ENCODE assay signal across 9 cellular contexts in genomic region chr15:31004220-31004733, GRCh38. TPM values are rescaled to one million over a fixed set of nuclear protein-coding genes. Genes with fewer than 3 reads are reported as not detected.
A peak's percentile ranks its signal among the peaks of the same experiment; 100 is the strongest.
DNase-seq lines count a peak whose midpoint lies in the region; ATAC-seq, FAIRE-seq and TF ChIP-seq lines count a peak whose summit lies in the region.
"Had no signal": no experiment of that assay in that cellular context is flagged by ENCODE, and none has a peak within 500 bp of the region (broad histone marks: within the 10 kb centered on the region; RNA-seq: fewer than 3 reads in every experiment).

No MANE protein-coding gene starts in this region.

- TF ChIP-seq POLR2A in esophagus squamous epithelium (IDR thresholded peaks at IDR 0.05) = no peak

- peaks cover 32% of the 10 kb centered on the region for H3K27me3 Mint-ChIP-seq in activated naive CD8-positive, alpha-beta T cell treated with anti-CD3 and anti-CD28 coated beads, Interleukin-2, amount 10 ng/mL, durations not matched to agents 7 days and 5 days
- H3K27me3 Mint-ChIP-seq in activated naive CD8-positive, alpha-beta T cell treated with anti-CD3 and anti-CD28 coated beads for 36 hours = peaks cover 4% of the 10 kb centered on the region

- no peak for TF ChIP-seq CTCF in esophagus squamous epithelium (IDR thresholded peaks at IDR 0.05)
- TF ChIP-seq CTCF in D721Med (IDR thresholded peaks at IDR 0.05; ENCODE audit: insufficient read depth, missing control alignments) = no peak

- 27 to 39% methylated on average over 5 of the region's 5 CpGs for WGBS in esophagus squamous epithelium, 2 donors

- no peak overlapping the region for H3K27ac ChIP-seq in esophagus squamous epithelium

- H3K4me3 ChIP-seq in esophagus squamous epithelium = no peak overlapping the region

- intact Hi-C loops in esophagus squamous epithelium (cut with DNase I) = no loop called here

- POLR2A ChIA-PET in activated naive CD8-positive, alpha-beta T cell treated with anti-CD3 and anti-CD28 coated beads, Interleukin-2, amount 10 ng/mL, durations not matched to agents 7 days and 5 days (lab: Charles Lee) = interaction anchor here (1.5 to 4.2 kb wide), 2 partner anchors 10 to 13 kb away, joined by 9 to 25 read pairs; partner anchors contain the start of gene MTMR10

- no peaks in the 10 kb centered on the region for H3K36me3 ChIP-seq in esophagus squamous epithelium

- no peaks in the 10 kb centered on the region for H3K27me3 ChIP-seq in esophagus squamous epithelium

- peaks cover 0 to 50% (median 6%) of the 10 kb centered on the region in 3 donors for H3K4me1 ChIP-seq in esophagus squamous epithelium

- no peak for FAIRE-seq in D721Med (lab: Jason Lieb, UNC)

- peak overlapping the region; percentile 79 for H3K4me3 Mint-ChIP-seq in activated naive CD8-positive, alpha-beta T cell treated with anti-CD3 and anti-CD28 coated beads, Interleukin-2, amount 10 ng/mL, durations not matched to agents 7 days and 5 days
- no peak overlapping the region for H3K4me3 Mint-ChIP-seq in activated naive CD8-positive, alpha-beta T cell treated with anti-CD3 and anti-CD28 coated beads for 36 hours

- H3K36me3 Mint-ChIP-seq in activated naive CD8-positive, alpha-beta T cell treated with anti-CD3 and anti-CD28 coated beads, Interleukin-2, amount 10 ng/mL, durations not matched to agents 7 days and 5 days = peaks cover under 1% of the 10 kb centered on the region
- no peaks in the 10 kb centered on the region for H3K36me3 Mint-ChIP-seq in activated naive CD8-positive, alpha-beta T cell treated with anti-CD3 and anti-CD28 coated beads for 36 hours

- peak; percentile 86 for ATAC-seq in activated naive CD8-positive, alpha-beta T cell treated with anti-CD3 and anti-CD28 coated beads, Interleukin-2, amount 10 ng/mL, durations not matched to agents 7 days and 5 days (ENCODE audit: low read depth)
- peak; percentile 92 for ATAC-seq in HG02884 (IDR thresholded peaks at IDR 0.05; ENCODE audit: unreplicated experiment)

- DNase-seq in activated naive CD8-positive, alpha-beta T cell treated with anti-CD3 and anti-CD28 coated beads, Interleukin-2, amount 10 ng/mL, durations not matched to agents 7 days and 5 days = peak; percentile 41
- DNase-seq in activated naive CD8-positive, alpha-beta T cell treated with anti-CD3 and anti-CD28 coated beads for 36 hours = no peak
- DNase-seq in NOMO-1 treated with DMSO at 0.1 percent for 48 hours (lab: John Stamatoyannopoulos, UW; ENCODE audit: unreplicated experiment) (peak; percentile 98), iPS-NIHi11 (ENCODE audit: low spot score) (peak; percentile 52), esophagus squamous epithelium (lab: John Stamatoyannopoulos, UW) (no peak), nucleus accumbens (lab: John Stamatoyannopoulos, UW) (no peak), D721Med (ENCODE audit: insufficient read length, low spot score) (no peak)
- DNase-seq: DND-41 had no signal

- H3K9me3 Mint-ChIP-seq in activated naive CD8-positive, alpha-beta T cell treated with anti-CD3 and anti-CD28 coated beads, Interleukin-2, amount 10 ng/mL, durations not matched to agents 7 days and 5 days = peaks cover under 1% of the 10 kb centered on the region
- H3K9me3 Mint-ChIP-seq in activated naive CD8-positive, alpha-beta T cell treated with anti-CD3 and anti-CD28 coated beads for 36 hours = peaks cover under 1% of the 10 kb centered on the region

- no peaks in the 10 kb centered on the region for H3K9me3 ChIP-seq in esophagus squamous epithelium

- H3K4me1 Mint-ChIP-seq in activated naive CD8-positive, alpha-beta T cell treated with anti-CD3 and anti-CD28 coated beads, Interleukin-2, amount 10 ng/mL, durations not matched to agents 7 days and 5 days = peaks cover 21% of the 10 kb centered on the region
- H3K4me1 Mint-ChIP-seq in activated naive CD8-positive, alpha-beta T cell treated with anti-CD3 and anti-CD28 coated beads for 36 hours = peaks cover 13% of the 10 kb centered on the region

- H3K27ac Mint-ChIP-seq in activated naive CD8-positive, alpha-beta T cell treated with anti-CD3 and anti-CD28 coated beads, Interleukin-2, amount 10 ng/mL, durations not matched to agents 7 days and 5 days = peak overlapping the region; percentile 76
- H3K27ac Mint-ChIP-seq in activated naive CD8-positive, alpha-beta T cell treated with anti-CD3 and anti-CD28 coated beads for 36 hours = no peak overlapping the region

RNA-seq across cellular contexts. Expression of gene MTMR10, which starts 12.8 kb away (rescaled TPM):
- total RNA-seq in activated naive CD8-positive, alpha-beta T cell treated with anti-CD3 and anti-CD28 coated beads, Interleukin-2, amount 10 ng/mL, durations not matched to agents 7 days and 5 days = 10 to 100 TPM; 29.3 to 32.2 TPM
- 10 to 100 TPM; 13.6 to 15.6 TPM for total RNA-seq in activated naive CD8-positive, alpha-beta T cell treated with anti-CD3 and anti-CD28 coated beads for 36 hours
- total RNA-seq in esophagus squamous epithelium = 10 to 100 TPM; 16.6 to 41.2 (median 28.0) TPM

Comparison
In these comparisons a context has a peak if more than half of its experiments do, and no peak if none do; other contexts are left out.
1. DNase-seq: peak in activated naive CD8-positive, alpha-beta T cell treated with anti-CD3 and anti-CD28 coated beads, Interleukin-2, amount 10 ng/mL, durations not matched to agents 7 days and 5 days (single experiment), NOMO-1 treated with DMSO at 0.1 percent for 48 hours (single experiment) and iPS-NIHi11 (single experiment); none in activated naive CD8-positive, alpha-beta T cell treated with anti-CD3 and anti-CD28 coated beads for 36 hours (single experiment), esophagus squamous epithelium (single experiment), nucleus accumbens (0 of 56) and D721Med (single experiment).